ENCODE assay signal across 1 cellular context in genomic region chr6:118799826-118800225, GRCh38.
TF ChIP-seq lines count a peak whose summit lies in the region.

No MANE protein-coding gene starts in this region.

TF ChIP-seq in GM23338, 12 proteins besides CTCF, POLR2A, EP300 and RAD21 (continued from another document):
- TF ChIP-seq REST (IDR thresholded peaks at IDR 0.05; ENCODE audit: unreplicated experiment) (no peak), ZNF331 (CRISPR knock-in tag; IDR thresholded peaks at IDR 0.05; ENCODE audit: low read depth) (no peak), JUNB (IDR thresholded peaks at IDR 0.05; ENCODE audit: unreplicated experiment) (no peak), CREB1 (CRISPR knock-in tag; IDR thresholded peaks at IDR 0.05; ENCODE audit: low read depth) (no peak), ETS1 (IDR thresholded peaks at IDR 0.05) (no peak), NANOG (IDR thresholded peaks at IDR 0.05; ENCODE audit: borderline replicate concordance) (no peak)
